ENCODE assay signal across 8 cellular contexts in the genomic region with DNA sequence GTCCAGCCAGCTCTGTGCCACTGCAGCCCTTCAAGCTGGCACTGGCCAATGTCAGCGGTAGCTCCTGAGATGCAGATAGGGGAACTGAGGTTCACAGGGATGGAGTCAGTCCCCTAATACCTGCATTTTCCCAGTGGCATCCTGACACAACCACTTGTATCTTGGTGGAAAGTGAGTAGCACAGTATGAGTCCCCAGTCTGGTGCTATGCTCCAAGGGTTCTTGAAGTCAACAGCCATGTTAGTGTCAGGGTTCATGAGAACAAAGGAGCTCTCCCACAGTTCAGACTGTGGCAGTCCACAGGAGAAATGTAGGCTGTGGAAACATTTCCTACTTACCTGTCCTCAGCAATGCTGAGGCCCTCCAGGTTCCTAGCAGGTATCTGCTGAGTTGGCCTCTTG.
"Had no signal": no experiment of that assay in that cellular context is flagged by ENCODE, and none has a peak within 500 bp of the region (broad histone marks: within the 10 kb centered on the region; RNA-seq: fewer than 3 reads in every experiment).

No MANE protein-coding gene starts in this region.

- DNase-seq: IMR-90, KBM-7, KG1 had no signal

- ATAC-seq: HepG2 had no signal

- H3K9ac ChIP-seq: KMS-11 had no signal

- FAIRE-seq: HepG2, HTR-8/SVneo had no signal

- H3K4me2 ChIP-seq: KMS-11 had no signal

- H3K27ac Mint-ChIP-seq: IgD-negative memory B cell had no signal

- H3K27ac ChIP-seq: HL-60, KMS-11 had no signal
